In genomic region chr11:62645934-62646824, GRCh38 we compare ENCODE assay signal across 1 cellular context.
TF ChIP-seq lines count a peak whose summit lies in the region.

GANAB (minus strand) TSS chr11:62646613; CDS start chr11:62646599, 14 bp downstream.

TF ChIP-seq in K562, 482 proteins besides CTCF, POLR2A, EP300 and RAD21 (continued from another document and continues in another):
- TF ChIP-seq AFF4 (CRISPR knock-in tag; IDR thresholded peaks at IDR 0.05), result no peak
- TF ChIP-seq ZFX (CRISPR knock-in tag; IDR thresholded peaks at IDR 0.05), result peak; percentile 95
- no peak for TF ChIP-seq ZNF445 (CRISPR knock-in tag; IDR thresholded peaks at IDR 0.05; ENCODE audit: low read depth)
- no peak for TF ChIP-seq ZBTB2 (IDR thresholded peaks at IDR 0.05)
- TF ChIP-seq ZNF609 (CRISPR knock-in tag; IDR thresholded peaks at IDR 0.05; ENCODE audit: borderline replicate concordance), result peak; percentile 44; the same call in 1 of the 2 replicates
- no peak for TF ChIP-seq ZNF24 (IDR thresholded peaks at IDR 0.05)
- no peak for TF ChIP-seq TCF15 (CRISPR knock-in tag; IDR thresholded peaks at IDR 0.05)
- no peak for TF ChIP-seq EZH2 (IDR thresholded peaks at IDR 0.05; ENCODE audit: borderline replicate concordance, low read depth, low read length)
- no peak for TF ChIP-seq CBFA2T2 (conservative IDR thresholded peaks at IDR 0.05)
- peak; percentile 57 for TF ChIP-seq VEZF1 (CRISPR knock-in tag; IDR thresholded peaks at IDR 0.05)
- TF ChIP-seq ZNF780A (CRISPR knock-in tag; IDR thresholded peaks at IDR 0.05), result no peak
- TF ChIP-seq LARP7 (IDR thresholded peaks at IDR 0.05), result no peak
- no peak for TF ChIP-seq ATF3 (IDR thresholded peaks at IDR 0.05)
- TF ChIP-seq ATF3 (CRISPR knock-in tag; conservative IDR thresholded peaks at IDR 0.05), result 0 out of 2 replicates have a peak, but pooled peaks have one; percentile 39
- TF ChIP-seq ETV6 (IDR thresholded peaks at IDR 0.05; ENCODE audit: borderline replicate concordance in 1 of 2, low read depth in 2 of 2, low read length in 1 of 2), result no peak
- no peak for TF ChIP-seq ETV6 (CRISPR knock-in tag; IDR thresholded peaks at IDR 0.05; ENCODE audit: borderline replicate concordance)
- no peak for TF ChIP-seq ZNF174 (CRISPR knock-in tag; IDR thresholded peaks at IDR 0.05)
- no peak for TF ChIP-seq CSDE1 (IDR thresholded peaks at IDR 0.05)
- TF ChIP-seq UBTF (IDR thresholded peaks at IDR 0.05; ENCODE audit: borderline replicate concordance in 1 of 2, low read depth in 2 of 2, low read length in 2 of 2), result peak in 1 of 2 experiments; percentile 21; a peak in 1 of 4 replicates
- TF ChIP-seq RREB1 (CRISPR knock-in tag; IDR thresholded peaks at IDR 0.05), result no peak
- TF ChIP-seq ZNF830 (CRISPR knock-in tag; IDR thresholded peaks at IDR 0.05), result no peak
- TF ChIP-seq STAT6 (CRISPR knock-in tag; IDR thresholded peaks at IDR 0.05), result no peak
